Comparison of ENCODE assay signal across 19 cellular contexts in genomic region chr10:124173298-124173900, GRCh38.
DNase-seq lines count a peak whose midpoint lies in the region; ATAC-seq and TF ChIP-seq lines count a peak whose summit lies in the region.
"Had no signal": no experiment of that assay in that cellular context is flagged by ENCODE, and none has a peak within 500 bp of the region (broad histone marks: within the 10 kb centered on the region; RNA-seq: fewer than 3 reads in every experiment).

No MANE protein-coding gene starts in this region.

- ATAC-seq in HG02852 (IDR thresholded peaks at IDR 0.05; ENCODE audit: unreplicated experiment) (no peak), HG03025 (IDR thresholded peaks at IDR 0.05; ENCODE audit: low FRiP score, unreplicated experiment) (no peak)

- H3K27ac Mint-ChIP-seq in neural progenitor cell (no peak overlapping the region), HFFc6 (no peak overlapping the region)
- H3K27ac Mint-ChIP-seq: B cell; CD4-positive, alpha-beta T cell had no signal

- H3K4me3 Mint-ChIP-seq in neural progenitor cell (peak overlapping the region; percentile 39), HFFc6 (no peak overlapping the region)
- H3K4me3 Mint-ChIP-seq: B cell; CD4-positive, alpha-beta T cell had no signal

- H3K79me2 ChIP-seq in neural progenitor cell (ENCODE audit: low read depth): no peaks in the 10 kb centered on the region

- H3K27ac ChIP-seq in neural progenitor cell: no peak overlapping the region
- H3K27ac ChIP-seq: SJSA1 had no signal

- H3K36me3 Mint-ChIP-seq in neural progenitor cell (no peaks in the 10 kb centered on the region), HFFc6 (ENCODE audit: low read depth) (no peaks in the 10 kb centered on the region)

- no peaks in the 10 kb centered on the region for H3K9me3 Mint-ChIP-seq in neural progenitor cell
- H3K9me3 Mint-ChIP-seq in HFFc6: no peaks in the 10 kb centered on the region; the same call in 1 of the 2 replicates
- H3K9me3 Mint-ChIP-seq: CD4-positive, alpha-beta T cell had no signal

- H3K27me3 Mint-ChIP-seq in neural progenitor cell (ENCODE audit: insufficient read depth, low read depth): peaks cover 4% of the 10 kb centered on the region
- peaks cover 11% of the 10 kb centered on the region for H3K27me3 Mint-ChIP-seq in HFFc6 (ENCODE audit: insufficient read depth)
- H3K27me3 Mint-ChIP-seq: B cell; CD4-positive, alpha-beta T cell had no signal

- no peaks in the 10 kb centered on the region for H3K4me1 ChIP-seq in neural progenitor cell
- H3K4me1 ChIP-seq: Caco-2, SJSA1 had no signal

- peak; percentile 32 for DNase-seq in activated CD8-positive, alpha-beta memory T cell treated with anti-CD3 and anti-CD28 coated beads for 24 hours
- DNase-seq in activated CD8-positive, alpha-beta memory T cell treated with anti-CD3 and anti-CD28 coated beads, Interleukin-2, amount 50 U/mL, for 4 hours: no peak
- DNase-seq in islet precursor cell: peak; percentile 40
- no peak for DNase-seq in neural progenitor cell (ENCODE audit: low spot score)
- DNase-seq in HFFc6: no peak
- DNase-seq in dermis blood vessel endothelial cell: no peak
- DNase-seq: 8988T, Caco-2, MM.1S, NCI-H1092, NCI-H1436 treated with DMSO at 0.1 percent for 48 hours, NCI-H2029, NCI-H345, NCI-H524 treated with DMSO at 0.1 percent for 48 hours had no signal

- H3K27me3 ChIP-seq in neural progenitor cell: no peaks in the 10 kb centered on the region
- H3K27me3 ChIP-seq: SJSA1 had no signal

- no peak overlapping the region for H3K4me3 ChIP-seq in neural progenitor cell
- H3K4me3 ChIP-seq: SJSA1 had no signal

- no peaks in the 10 kb centered on the region for H3F3A ChIP-seq in neural progenitor cell (ENCODE audit: low read depth)

- no peak overlapping the region for H3K9ac ChIP-seq in neural progenitor cell

- no peaks in the 10 kb centered on the region for H4K20me1 ChIP-seq in neural progenitor cell (ENCODE audit: low read depth)

- H3K4me1 Mint-ChIP-seq in neural progenitor cell (peaks cover 2% of the 10 kb centered on the region), HFFc6 (ENCODE audit: low read depth) (no peaks in the 10 kb centered on the region; the same call in 1 of the 2 replicates)

- H3K36me3 ChIP-seq in neural progenitor cell: no peaks in the 10 kb centered on the region
- H3K36me3 ChIP-seq: SJSA1 had no signal

- TF ChIP-seq CTCF in neural progenitor cell (IDR thresholded peaks at IDR 0.05) (no peak), HFFc6 (IDR thresholded peaks at IDR 0.05) (no peak)

- no peak overlapping the region for H3K4me2 ChIP-seq in neural progenitor cell

- H3K9me3 ChIP-seq in neural progenitor cell (ENCODE audit: low read depth): no peaks in the 10 kb centered on the region
- H3K9me3 ChIP-seq: Caco-2, SJSA1 had no signal

- H2AFZ ChIP-seq in neural progenitor cell (replicated peaks): no peak overlapping the region

Comparison
In these comparisons a context has a peak if more than half of its experiments do, and no peak if none do; other contexts are left out.
1. DNase-seq: peak in activated CD8-positive, alpha-beta memory T cell treated with anti-CD3 and anti-CD28 coated beads for 24 hours (single experiment) and islet precursor cell (single experiment); none in activated CD8-positive, alpha-beta memory T cell treated with anti-CD3 and anti-CD28 coated beads, Interleukin-2, amount 50 U/mL, for 4 hours (single experiment), neural progenitor cell (single experiment), HFFc6 (single experiment) and dermis blood vessel endothelial cell (single experiment).